ENCODE assay signal across 8 cellular contexts in the genomic region with DNA sequence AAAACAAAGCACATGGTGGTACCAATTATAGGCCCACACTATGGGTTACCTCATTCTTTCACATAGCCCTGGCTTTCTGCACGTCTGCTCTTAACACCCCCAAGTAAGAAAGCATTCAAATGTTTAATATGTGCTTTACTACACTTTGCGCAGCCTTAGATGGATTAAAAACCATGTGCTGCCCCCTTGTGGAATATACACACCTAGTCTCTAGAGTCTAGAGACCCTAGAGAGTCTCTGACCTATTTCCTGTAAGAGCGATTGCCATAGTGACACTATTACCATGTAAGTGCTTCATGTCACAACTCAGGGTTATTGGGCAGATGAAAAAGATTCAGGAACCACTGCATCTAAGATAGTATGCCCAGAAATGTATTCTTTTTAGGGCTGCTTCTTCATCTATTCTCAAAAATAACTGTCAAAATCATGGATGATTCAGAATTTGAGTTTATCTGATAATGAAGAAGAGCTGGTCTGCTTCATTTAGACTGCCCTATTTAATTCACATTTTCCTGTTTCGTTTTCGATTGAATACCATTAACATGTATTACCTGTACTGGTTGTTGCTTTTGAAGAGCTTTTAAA.
A peak's percentile ranks its signal among the peaks of the same experiment; 100 is the strongest.
DNase-seq lines count a peak whose midpoint lies in the region; ATAC-seq and TF ChIP-seq lines count a peak whose summit lies in the region.

No MANE protein-coding gene starts in this region.

- no peaks in the 10 kb centered on the region for H3K27me3 ChIP-seq in KMS-11 (ENCODE audit: insufficient read depth, low read depth)
- H3K27me3 ChIP-seq in OCI-LY3 (ENCODE audit: low read depth, low read length), result no peaks in the 10 kb centered on the region
- no peaks in the 10 kb centered on the region for H3K27me3 ChIP-seq in esophagus squamous epithelium

- ATAC-seq in naive thymus-derived CD8-positive, alpha-beta T cell, result peak; percentile 84 to 97

- TF ChIP-seq POLR2A in esophagus squamous epithelium (IDR thresholded peaks at IDR 0.05), result no peak

- H3K36me3 Mint-ChIP-seq in naive thymus-derived CD8-positive, alpha-beta T cell, result no peaks in the 10 kb centered on the region

- intact Hi-C loops in esophagus squamous epithelium (cut with DNase I), result no loop called here

- H3K9ac ChIP-seq in KMS-11 (no peak overlapping the region), OCI-LY3 (ENCODE audit: low read length) (no peak overlapping the region)

- H3K36me3 ChIP-seq in KMS-11 (ENCODE audit: insufficient read depth) (no peaks in the 10 kb centered on the region), OCI-LY3 (replicated peaks; ENCODE audit: low read depth, low read length) (no peaks in the 10 kb centered on the region), esophagus squamous epithelium (no peaks in the 10 kb centered on the region)

- POLR2A ChIA-PET in naive thymus-derived CD8-positive, alpha-beta T cell (lab: Charles Lee), result no interaction called here

- H3K9me3 Mint-ChIP-seq in naive thymus-derived CD8-positive, alpha-beta T cell, result no peaks in the 10 kb centered on the region

- H3K4me1 Mint-ChIP-seq in naive thymus-derived CD8-positive, alpha-beta T cell, result peaks cover 0 to 6% (median 0%) of the 10 kb centered on the region in 4 donors

- no peak overlapping the region for H3K4me3 ChIP-seq in KMS-11 (IDR thresholded peaks at IDR 0.05; ENCODE audit: insufficient read depth, low read depth, low read length)
- H3K4me3 ChIP-seq in OCI-LY3 (ENCODE audit: low read length), result no peak overlapping the region
- H3K4me3 ChIP-seq in cardiac fibroblast (replicated peaks in 1 of 2; ENCODE audit: low read depth in 2 of 2, low read length in 2 of 2), result no peak overlapping the region
- H3K4me3 ChIP-seq in esophagus squamous epithelium, result no peak overlapping the region

- H3K4me3 Mint-ChIP-seq in naive thymus-derived CD8-positive, alpha-beta T cell, result no peak overlapping the region

- WGBS in esophagus squamous epithelium, 2 donors, result 36 to 52% methylated on average over 5 of the region's 5 CpGs

- H4K20me1 ChIP-seq in KMS-11 (ENCODE audit: insufficient read depth) (no peaks in the 10 kb centered on the region), OCI-LY3 (ENCODE audit: insufficient read depth, low read length) (no peaks in the 10 kb centered on the region)

- H3K79me2 ChIP-seq in KMS-11 (ENCODE audit: insufficient read depth, low read depth) (no peaks in the 10 kb centered on the region), OCI-LY3 (ENCODE audit: low read length) (no peaks in the 10 kb centered on the region)

- H3K4me2 ChIP-seq in KMS-11 (no peak overlapping the region), OCI-LY3 (ENCODE audit: low read length) (peak overlapping the region; percentile 22; the same call in 1 of the 2 replicates)

- H3K9me3 ChIP-seq in OCI-LY3 (ENCODE audit: insufficient read depth, low read length) (no peaks in the 10 kb centered on the region), esophagus squamous epithelium (no peaks in the 10 kb centered on the region)

- peak; percentile 58 for DNase-seq in A172 (ENCODE audit: low spot score)
- peak; percentile 26 for DNase-seq in GDM1 (lab: John Stamatoyannopoulos, UW)
- peak; percentile 39 for DNase-seq in H4 (ENCODE audit: low spot score)
- peak; percentile 52 to 73 for DNase-seq in cardiac fibroblast (ENCODE audit: low read depth in 2 of 2)
- peak in 6 of 10 donors; percentile 7 to 49 (median 26) for DNase-seq in naive thymus-derived CD8-positive, alpha-beta T cell
- no peak for DNase-seq in esophagus squamous epithelium (lab: John Stamatoyannopoulos, UW)

- H3K4me1 ChIP-seq in KMS-11 (ENCODE audit: low read depth, poor library complexity, severe bottlenecking) (no peaks in the 10 kb centered on the region), OCI-LY3 (ENCODE audit: low read length) (no peaks in the 10 kb centered on the region), esophagus squamous epithelium (no peaks in the 10 kb centered on the region)

- peaks cover 0 to 4% (median 0%) of the 10 kb centered on the region in 5 donors for H3K27me3 Mint-ChIP-seq in naive thymus-derived CD8-positive, alpha-beta T cell

- no peak overlapping the region for H3K27ac ChIP-seq in KMS-11
- H3K27ac ChIP-seq in OCI-LY3 (ENCODE audit: low read length), result no peak overlapping the region
- no peak overlapping the region for H3K27ac ChIP-seq in esophagus squamous epithelium

- H3K27ac Mint-ChIP-seq in naive thymus-derived CD8-positive, alpha-beta T cell, result no peak overlapping the region

- H2AFZ ChIP-seq in KMS-11 (ENCODE audit: low read depth) (no peak overlapping the region), OCI-LY3 (ENCODE audit: low read depth, low read length) (no peak overlapping the region; the same call in 1 of the 2 replicates)

- peak; percentile 61 for TF ChIP-seq CTCF in KMS-11 (conservative IDR thresholded peaks at IDR 0.05; ENCODE audit: low read depth, low read length)
- peak; percentile 59 for TF ChIP-seq CTCF in OCI-LY3 (IDR thresholded peaks at IDR 0.05; ENCODE audit: low read depth, low read length)
- peak; percentile 59 for TF ChIP-seq CTCF in cardiac fibroblast (IDR thresholded peaks at IDR 0.05; ENCODE audit: low read depth, low read length)
- peak in 2 of 6 experiments; percentile 9 to 25 for TF ChIP-seq CTCF in esophagus squamous epithelium (IDR thresholded peaks at IDR 0.05)
